In genomic region chr6:165662041-165662491, GRCh38 we compare ENCODE assay signal across 9 cellular contexts. TPM values are rescaled to one million over a fixed set of nuclear protein-coding genes. Genes with fewer than 3 reads are reported as not detected.
A peak's percentile ranks its signal among the peaks of the same experiment; 100 is the strongest.
DNase-seq lines count a peak whose midpoint lies in the region; ATAC-seq and TF ChIP-seq lines count a peak whose summit lies in the region.
"Had no signal": no experiment of that assay in that cellular context is flagged by ENCODE, and none has a peak within 500 bp of the region (broad histone marks: within the 10 kb centered on the region; RNA-seq: fewer than 3 reads in every experiment).

No MANE protein-coding gene starts in this region.

- peaks cover 0 to 75% (median 18%) of the 10 kb centered on the region in 3 donors for H3K27me3 ChIP-seq in psoas muscle (ENCODE audit: insufficient read depth in 3 of 3, low read length in 2 of 3)
- peaks cover 9% of the 10 kb centered on the region for H3K27me3 ChIP-seq in effector memory CD4-positive, alpha-beta T cell (replicated peaks; ENCODE audit: control insufficient read depth, insufficient read depth, low read length, poor library complexity, severe bottlenecking)

- ATAC-seq in psoas muscle (no peak), left lobe of liver (no peak), HG02970 (IDR thresholded peaks at IDR 0.05; ENCODE audit: low FRiP score, unreplicated experiment) (no peak)

- no peak for TF ChIP-seq CTCF in glutamatergic neuron (IDR thresholded peaks at IDR 0.05; ENCODE audit: partially characterized antibody, unreplicated experiment)
- TF ChIP-seq CTCF in psoas muscle (IDR thresholded peaks at IDR 0.05): no peak

- H3K4me1 ChIP-seq in psoas muscle: peaks cover 12% of the 10 kb centered on the region
- H3K4me1 ChIP-seq in effector memory CD4-positive, alpha-beta T cell (ENCODE audit: control insufficient read depth, insufficient read depth, low read length, poor library complexity, severe bottlenecking): no peaks in the 10 kb centered on the region

- H3K36me3 Mint-ChIP-seq in glutamatergic neuron (ENCODE audit: unreplicated experiment): no peaks in the 10 kb centered on the region

- in situ Hi-C loops in Caki2 (cut with HindIII; ENCODE audit: low pct_unique_long_range_greater_than_20kb, low sequenced_read_pairs): no loop called here

- peaks cover 8% of the 10 kb centered on the region for H3K9me3 Mint-ChIP-seq in glutamatergic neuron (ENCODE audit: unreplicated experiment)

- H3K27ac Mint-ChIP-seq in glutamatergic neuron (ENCODE audit: unreplicated experiment): no peak overlapping the region

- peaks cover 18% of the 10 kb centered on the region for H3K27me3 Mint-ChIP-seq in glutamatergic neuron (ENCODE audit: unreplicated experiment)

- DNase-seq in Caki2 (ENCODE audit: low read depth) (peak; percentile 60), NCI-H69 (lab: John Stamatoyannopoulos, UW) (peak; percentile 30), glutamatergic neuron (peak; percentile 73), psoas muscle (peak in 1 of 2 donors; percentile 28), left lobe of liver (ENCODE audit: low spot score) (no peak), HPDE6-E6E7 (ENCODE audit: extremely low spot score) (no peak)
- DNase-seq in effector memory CD4-positive, alpha-beta T cell: no peak

- peak overlapping the region; percentile 71 for H3K4me3 ChIP-seq in psoas muscle
- no peak overlapping the region for H3K4me3 ChIP-seq in effector memory CD4-positive, alpha-beta T cell (ENCODE audit: insufficient read depth, low read depth, low read length, poor library complexity, severe bottlenecking)

- peak overlapping the region; percentile 82 for H3K4me3 Mint-ChIP-seq in glutamatergic neuron (ENCODE audit: unreplicated experiment)

- 0 to 1% (median 0%) methylated on average over 9 to 49 of the region's 55 CpGs for WGBS in psoas muscle, 3 donors

- no peak overlapping the region for H3K27ac ChIP-seq in psoas muscle
- H3K27ac ChIP-seq in effector memory CD4-positive, alpha-beta T cell (ENCODE audit: insufficient read depth, low read length, poor library complexity, severe bottlenecking): no peak overlapping the region

- H3K9me3 ChIP-seq in psoas muscle: no peaks in the 10 kb centered on the region
- no peaks in the 10 kb centered on the region for H3K9me3 ChIP-seq in effector memory CD4-positive, alpha-beta T cell (ENCODE audit: control insufficient read depth, low read length)

- no peaks in the 10 kb centered on the region for H3K36me3 ChIP-seq in psoas muscle (ENCODE audit: insufficient read depth in 1 of 2, low read depth in 1 of 2)
- no peaks in the 10 kb centered on the region for H3K36me3 ChIP-seq in effector memory CD4-positive, alpha-beta T cell (ENCODE audit: control insufficient read depth, insufficient read depth, low read length)

- intact Hi-C loops in psoas muscle (cut with DNase I): no loop called here

- H3K4me1 Mint-ChIP-seq in glutamatergic neuron (ENCODE audit: low read depth, unreplicated experiment): peaks cover 19% of the 10 kb centered on the region

RNA-seq across cellular contexts. Expression of gene PDE10A, which starts 1.0 kb away (rescaled TPM):
- total RNA-seq in Caki2 (2014; rRNA removed; shearing (Covaris generic); ENCODE audit: low replicate concordance): 0.32 and 4.6 TPM in 2 replicates
- 24.5 TPM for total RNA-seq in glutamatergic neuron (ENCODE audit: unreplicated experiment)
- 1 to 10 TPM in 3 of 4 donors, under 1 TPM in 1; 0.74 to 3.6 (median 3.0) TPM for total RNA-seq in psoas muscle
- 1 to 10 TPM in 2 of 3 donors, under 1 TPM in 1; 0.77 to 1.1 (median 1.1) TPM for polyA plus RNA-seq in psoas muscle
- 0.45 TPM for total RNA-seq in left lobe of liver
- total RNA-seq: activated CD8-positive, alpha-beta memory T cell treated with anti-CD3 and anti-CD28 coated beads for 36 hours had no signal

Comparison
In these comparisons a context has a peak if more than half of its experiments do, and no peak if none do; other contexts are left out.
1. DNase-seq: peak in Caki2 (single experiment), NCI-H69 (single experiment) and glutamatergic neuron (single experiment); none in left lobe of liver (single experiment), effector memory CD4-positive, alpha-beta T cell (0 of 3) and HPDE6-E6E7 (single experiment).